In genomic region chr5:74421365-74421764, GRCh38 we compare ENCODE assay signal across 28 cellular contexts.
"Had no signal": no experiment of that assay in that cellular context is flagged by ENCODE, and none has a peak within 500 bp of the region (broad histone marks: within the 10 kb centered on the region; RNA-seq: fewer than 3 reads in every experiment).

No MANE protein-coding gene starts in this region.

- H3K27ac ChIP-seq: adrenal gland, body of pancreas, breast epithelium, KMS-11, SJCRH30 had no signal

- H3K4me1 Mint-ChIP-seq: activated CD4-positive, alpha-beta T cell treated with anti-CD3 and anti-CD28 coated beads for 36 hours; activated CD4-positive, alpha-beta T cell treated with anti-CD3 and anti-CD28 coated beads, Interleukin-2, amount 10 ng/mL, durations not matched to agents 7 days and 5 days; WTC11 had no signal

- H3K9me3 Mint-ChIP-seq: activated CD4-positive, alpha-beta T cell treated with anti-CD3 and anti-CD28 coated beads, Interleukin-2, amount 10 ng/mL, durations not matched to agents 7 days and 5 days; activated naive CD4-positive, alpha-beta T cell treated with anti-CD3 and anti-CD28 coated beads for 36 hours; activated naive CD4-positive, alpha-beta T cell treated with anti-CD3 and anti-CD28 coated beads, Interleukin-2, amount 50 U/mL, for 72 hours; activated T-cell treated with anti-CD3 and anti-CD28 coated beads, Interleukin-2, amount 50 U/mL, for 4 hours; activated T-helper 1 cell treated with anti-CD3 and anti-CD28 coated beads, Interleukin-12 subunit alpha, Interleukin-12 subunit beta, Interleukin-2, Interleukin-4 antibody, amounts not matched to agents 30 ng/mL and 10 ng/mL and 1 ng/mL, durations not matched to agents 14 hours and 24 hours and 36 hours; T-helper 1 cell treated with Interleukin-12 subunit alpha and Interleukin-12 subunit beta and Interleukin-4 antibody, amounts not matched to agents 30 μg/mL and 1 μg/mL, for 36 hours; T-helper 2 cell treated with Interferon-gamma antibody and Interleukin-4, amounts not matched to agents 5 μg/mL and 100 μg/mL, for 36 hours; WTC11 had no signal

- H3K27me3 ChIP-seq: adrenal gland, body of pancreas, breast epithelium, SJCRH30 had no signal

- H3K4me3 Mint-ChIP-seq: activated CD4-positive, alpha-beta T cell treated with anti-CD3 and anti-CD28 coated beads for 36 hours; activated CD4-positive, alpha-beta T cell treated with anti-CD3 and anti-CD28 coated beads, Interleukin-2, amount 10 ng/mL, durations not matched to agents 7 days and 5 days; activated naive CD4-positive, alpha-beta T cell treated with anti-CD3 and anti-CD28 coated beads for 36 hours; activated T-cell treated with anti-CD3 and anti-CD28 coated beads, Interleukin-2, amount 50 U/mL, for 4 hours; activated T-helper 1 cell treated with anti-CD3 and anti-CD28 coated beads, Interleukin-12 subunit alpha, Interleukin-12 subunit beta, Interleukin-2, Interleukin-4 antibody, amounts not matched to agents 30 ng/mL and 10 ng/mL and 1 ng/mL, durations not matched to agents 14 hours and 24 hours and 36 hours; T-helper 1 cell treated with Interleukin-12 subunit alpha and Interleukin-12 subunit beta and Interleukin-4 antibody, amounts not matched to agents 30 μg/mL and 1 μg/mL, for 36 hours; T-helper 2 cell treated with Interferon-gamma antibody and Interleukin-4, amounts not matched to agents 5 μg/mL and 100 μg/mL, for 36 hours; WTC11 had no signal

- H3K27ac Mint-ChIP-seq: activated CD4-positive, alpha-beta T cell treated with anti-CD3 and anti-CD28 coated beads for 36 hours; activated CD4-positive, alpha-beta T cell treated with anti-CD3 and anti-CD28 coated beads, Interleukin-2, amount 10 ng/mL, durations not matched to agents 7 days and 5 days; activated naive CD4-positive, alpha-beta T cell treated with anti-CD3 and anti-CD28 coated beads for 36 hours; activated naive CD4-positive, alpha-beta T cell treated with anti-CD3 and anti-CD28 coated beads, Interleukin-2, amount 50 U/mL, for 72 hours; T-helper 1 cell treated with Interleukin-12 subunit alpha and Interleukin-12 subunit beta and Interleukin-4 antibody, amounts not matched to agents 30 μg/mL and 1 μg/mL, for 36 hours; T-helper 2 cell treated with Interferon-gamma antibody and Interleukin-4, amounts not matched to agents 5 μg/mL and 100 μg/mL, for 36 hours; WTC11 had no signal

- H3K4me1 ChIP-seq: adrenal gland, breast epithelium had no signal

- H3K36me3 Mint-ChIP-seq: activated naive CD4-positive, alpha-beta T cell treated with anti-CD3 and anti-CD28 coated beads, Interleukin-2, amount 50 U/mL, for 72 hours; WTC11 had no signal

- H3K36me3 ChIP-seq: adrenal gland, breast epithelium, SJCRH30 had no signal

- H3K9me3 ChIP-seq: adrenal gland, body of pancreas, breast epithelium, SJCRH30, SK-N-SH had no signal

- H3K4me3 ChIP-seq: adrenal gland, body of pancreas, breast epithelium, SJCRH30 had no signal

- DNase-seq: activated CD4-positive, alpha-beta T cell treated with anti-CD3 and anti-CD28 coated beads for 36 hours; activated CD4-positive, alpha-beta T cell treated with anti-CD3 and anti-CD28 coated beads, Interleukin-2, amount 10 ng/mL, durations not matched to agents 7 days and 5 days; activated CD4-positive, alpha-beta T cell treated with anti-CD3 and anti-CD28 coated beads, Interleukin-2, amount 50 U/mL, for 48 hours; activated CD8-positive, alpha-beta memory T cell treated with anti-CD3 and anti-CD28 coated beads, Interleukin-2, amount 50 U/mL, for 4 hours; activated gamma-delta T cell treated with Interleukin-2 at 50 U/mL for 16 hours; activated naive CD4-positive, alpha-beta T cell treated with anti-CD3 and anti-CD28 coated beads for 36 hours; activated T-cell treated with anti-CD3 and anti-CD28 coated beads for 4 hours; activated T-cell treated with anti-CD3 and anti-CD28 coated beads, Interleukin-2, amount 50 U/mL, for 4 hours; adrenal gland; body of pancreas; NCI-H1092 treated with DMSO at 0.1 percent for 48 hours; NCI-H1417 treated with DMSO at 0.1 percent for 48 hours; NCI-H1930; NCI-H2081 treated with DMSO at 0.1 percent for 48 hours; NCI-H345; NCI-H524 treated with DMSO at 0.1 percent for 48 hours; OCI-M1; SHP77; SJCRH30; SK-N-SH had no signal

- ATAC-seq: activated CD4-positive, alpha-beta T cell treated with anti-CD3 and anti-CD28 coated beads for 36 hours; activated CD4-positive, CD25-positive, alpha-beta regulatory T cell treated with anti-CD3 and anti-CD28 coated beads, Interleukin-2, amount 50 U/mL, for 24 hours; activated naive CD4-positive, alpha-beta T cell treated with anti-CD3 and anti-CD28 coated beads, Interleukin-2, amount 50 U/mL, for 72 hours; activated T-cell treated with anti-CD3 and anti-CD28 coated beads, Interleukin-2, amount 50 U/mL, for 4 hours; body of pancreas; WTC11 had no signal
